In genomic region chr10:132470306-132471124, GRCh38 we compare ENCODE assay signal across 15 cellular contexts.
A peak's percentile ranks its signal among the peaks of the same experiment; 100 is the strongest.
DNase-seq lines count a peak whose midpoint lies in the region; ATAC-seq, FAIRE-seq and TF ChIP-seq lines count a peak whose summit lies in the region.
"Had no signal": no experiment of that assay in that cellular context is flagged by ENCODE, and none has a peak within 500 bp of the region (broad histone marks: within the 10 kb centered on the region; RNA-seq: fewer than 3 reads in every experiment).

No MANE protein-coding gene starts in this region.

- TF ChIP-seq CTCF in astrocyte (IDR thresholded peaks at IDR 0.05; ENCODE audit: insufficient read depth, low read depth, low read length) (no peak), nephron (IDR thresholded peaks at IDR 0.05; ENCODE audit: unreplicated experiment in 3 of 3) (no peak), GM23338 (conservative IDR thresholded peaks at IDR 0.05; ENCODE audit: low read depth in 2 of 2) (no peak)

- no peaks in the 10 kb centered on the region for H3K9me3 ChIP-seq in astrocyte (ENCODE audit: insufficient read depth, low read depth, low read length)
- H3K9me3 ChIP-seq in aorta (ENCODE audit: control insufficient read depth, low read length): no peaks in the 10 kb centered on the region
- H3K9me3 ChIP-seq: gastrocnemius medialis, psoas muscle had no signal

- no peak for ATAC-seq in aorta (ENCODE audit: low FRiP score)
- ATAC-seq in GM23338: no peak
- ATAC-seq in GM21360 (IDR thresholded peaks at IDR 0.05; ENCODE audit: unreplicated experiment): no peak
- ATAC-seq: gastrocnemius medialis, psoas muscle had no signal

- H2AFZ ChIP-seq in astrocyte (ENCODE audit: low read depth, low read length): peak overlapping the region; percentile 44
- H2AFZ ChIP-seq in GM23338: no peak overlapping the region

- intact Hi-C loops in aorta (cut with DNase I): no loop called here

- H3K36me3 ChIP-seq in astrocyte (ENCODE audit: insufficient read depth, low read length) (no peaks in the 10 kb centered on the region), aorta (ENCODE audit: control insufficient read depth in 1 of 2, insufficient read depth in 2 of 2, low read length in 1 of 2) (no peaks in the 10 kb centered on the region), GM23338 (ENCODE audit: insufficient read depth) (no peaks in the 10 kb centered on the region)
- H3K36me3 ChIP-seq: brain microvascular endothelial cell, gastrocnemius medialis, MG63 had no signal

- no peak overlapping the region for H3K4me3 Mint-ChIP-seq in astrocyte (ENCODE audit: unreplicated experiment)
- no peak overlapping the region for H3K4me3 Mint-ChIP-seq in nephron
- no peak overlapping the region for H3K4me3 Mint-ChIP-seq in GM23338
- H3K4me3 Mint-ChIP-seq: HFFc6 had no signal

- H3K4me2 ChIP-seq in astrocyte (ENCODE audit: low read length): peak overlapping the region; percentile 8
- H3K4me2 ChIP-seq in GM23338: no peak overlapping the region

- H3K4me1 ChIP-seq in astrocyte (ENCODE audit: insufficient read depth, low read length) (no peaks in the 10 kb centered on the region), aorta (ENCODE audit: control insufficient read depth in 1 of 2, insufficient read depth in 2 of 2, low read length in 2 of 2) (no peaks in the 10 kb centered on the region), GM23338 (ENCODE audit: insufficient read depth) (no peaks in the 10 kb centered on the region; the same call in 1 of the 2 replicates)

- 89 to 91% methylated on average over 28 of the region's 28 CpGs for WGBS in aorta, 2 donors

- FAIRE-seq in astrocyte (lab: Jason Lieb, UNC): no peak
- FAIRE-seq: urothelium cell line had no signal

- no peaks in the 10 kb centered on the region for H3K9me2 ChIP-seq in GM23338 (ENCODE audit: insufficient read depth)

- H3K36me3 Mint-ChIP-seq in astrocyte (ENCODE audit: low read depth, unreplicated experiment): no peaks in the 10 kb centered on the region
- H3K36me3 Mint-ChIP-seq in nephron (ENCODE audit: low read depth): peaks cover 7% of the 10 kb centered on the region
- no peaks in the 10 kb centered on the region for H3K36me3 Mint-ChIP-seq in GM23338 (ENCODE audit: low read depth)

- H3K27me3 ChIP-seq in astrocyte (ENCODE audit: insufficient read depth, low read length) (no peaks in the 10 kb centered on the region), aorta (ENCODE audit: control insufficient read depth in 1 of 2, insufficient read depth in 2 of 2, low read length in 1 of 2) (no peaks in the 10 kb centered on the region), GM23338 (ENCODE audit: insufficient read depth) (no peaks in the 10 kb centered on the region)
- H3K27me3 ChIP-seq: brain microvascular endothelial cell, gastrocnemius medialis, MG63 had no signal

- H3K9ac ChIP-seq in astrocyte (ENCODE audit: low read length): no peak overlapping the region

- H3K79me2 ChIP-seq in astrocyte (ENCODE audit: insufficient read depth, low read length) (no peaks in the 10 kb centered on the region), GM23338 (replicated peaks; ENCODE audit: insufficient read depth) (no peaks in the 10 kb centered on the region)

- H4K20me1 ChIP-seq in astrocyte (ENCODE audit: insufficient read depth, low read length) (no peaks in the 10 kb centered on the region), GM23338 (replicated peaks; ENCODE audit: insufficient read depth) (no peaks in the 10 kb centered on the region)

- peak; percentile 57 for DNase-seq in stimulated activated CD4-positive, alpha-beta T cell treated with anti-CD3 and anti-CD28 coated beads, Interleukin-15, amount 100 ng/mL, for 24 hours
- DNase-seq in stimulated activated CD4-positive, alpha-beta T cell treated with anti-CD3 and anti-CD28 coated beads, Interleukin-2, amount 100 ng/mL, for 48 hours: no peak
- DNase-seq in astrocyte (ENCODE audit: low read depth): peak; percentile 38
- peak; percentile 27 to 69 for DNase-seq in aorta
- no peak for DNase-seq in AML-193 (lab: John Stamatoyannopoulos, UW)
- DNase-seq in GM23338 (ENCODE audit: low spot score): no peak
- DNase-seq: activated CD8-positive, alpha-beta memory T cell treated with anti-CD3 and anti-CD28 coated beads, Interleukin-2, amount 50 U/mL, for 4 hours; brain microvascular endothelial cell; gastrocnemius medialis; HFFc6; MG63 had no signal

- H3K27me3 Mint-ChIP-seq in astrocyte (ENCODE audit: low read depth, unreplicated experiment): peaks cover 5% of the 10 kb centered on the region
- H3K27me3 Mint-ChIP-seq in nephron (ENCODE audit: low read depth): peaks cover 7% of the 10 kb centered on the region
- peaks cover 5% of the 10 kb centered on the region for H3K27me3 Mint-ChIP-seq in GM23338 (ENCODE audit: insufficient read depth, low read depth, poor library complexity)

- no peaks in the 10 kb centered on the region for H3F3A ChIP-seq in GM23338 (replicated peaks; ENCODE audit: low read depth)

- H3K4me3 ChIP-seq in astrocyte (ENCODE audit: insufficient read depth, low read depth, low read length) (no peak overlapping the region), aorta (ENCODE audit: low read length in 2 of 2) (no peak overlapping the region), GM23338 (no peak overlapping the region)
- H3K4me3 ChIP-seq: gastrocnemius medialis, MG63, psoas muscle had no signal

- H3K9me3 Mint-ChIP-seq in astrocyte (ENCODE audit: unreplicated experiment) (peaks cover 4% of the 10 kb centered on the region), nephron (peaks cover 16% of the 10 kb centered on the region), GM23338 (peaks cover 18% of the 10 kb centered on the region)

- H3K27ac Mint-ChIP-seq in astrocyte (ENCODE audit: unreplicated experiment): no peak overlapping the region
- H3K27ac Mint-ChIP-seq in nephron: peak overlapping the region in 2 of 3 experiments; percentile 2 to 57
- H3K27ac Mint-ChIP-seq in GM23338: no peak overlapping the region
- H3K27ac Mint-ChIP-seq: HFFc6 had no signal

- H3K4me1 Mint-ChIP-seq in astrocyte (ENCODE audit: low read depth, unreplicated experiment) (no peaks in the 10 kb centered on the region), nephron (peaks cover 15% of the 10 kb centered on the region), GM23338 (peaks cover 5% of the 10 kb centered on the region)

- no peak overlapping the region for H3K27ac ChIP-seq in astrocyte (ENCODE audit: low read depth, low read length)
- no peak overlapping the region for H3K27ac ChIP-seq in aorta (ENCODE audit: low read depth in 1 of 2, low read length in 2 of 2)
- no peak overlapping the region for H3K27ac ChIP-seq in GM23338 (ENCODE audit: low read depth)
- H3K27ac ChIP-seq: brain microvascular endothelial cell, psoas muscle had no signal

TF ChIP-seq in GM23338, 12 proteins besides CTCF, POLR2A, EP300 and RAD21 (continues in another document):
- TF ChIP-seq EZH2 (IDR thresholded peaks at IDR 0.05; ENCODE audit: low read depth, unreplicated experiment): no peak

Comparison
In these comparisons a context has a peak if more than half of its experiments do, and no peak if none do; other contexts are left out.
1. DNase-seq: peak in stimulated activated CD4-positive, alpha-beta T cell treated with anti-CD3 and anti-CD28 coated beads, Interleukin-15, amount 100 ng/mL, for 24 hours (single experiment), astrocyte (single experiment) and aorta (2 of 2); none in stimulated activated CD4-positive, alpha-beta T cell treated with anti-CD3 and anti-CD28 coated beads, Interleukin-2, amount 100 ng/mL, for 48 hours (0 of 2), AML-193 (0 of 2) and GM23338 (single experiment).
2. H3K27ac Mint-ChIP-seq: peak in nephron (2 of 3); none in astrocyte (single experiment) and GM23338 (single experiment).